Comparison of ENCODE assay signal across 15 cellular contexts in genomic region chr13:110643768-110644421, GRCh38. TPM values are rescaled to one million over a fixed set of nuclear protein-coding genes. Genes with fewer than 3 reads are reported as not detected.
DNase-seq lines count a peak whose midpoint lies in the region; ATAC-seq and TF ChIP-seq lines count a peak whose summit lies in the region.
"Had no signal": no experiment of that assay in that cellular context is flagged by ENCODE, and none has a peak within 500 bp of the region (broad histone marks: within the 10 kb centered on the region; RNA-seq: fewer than 3 reads in every experiment).

No MANE protein-coding gene starts in this region.

- no peak overlapping the region for H2BK15ac ChIP-seq in IMR-90 (ENCODE audit: low read depth, low read length)

- H4K20me1 ChIP-seq in IMR-90 (ENCODE audit: insufficient read depth, low read length) = peaks cover 22% of the 10 kb centered on the region

- H3K4me1 ChIP-seq in IMR-90 (ENCODE audit: control insufficient read depth, insufficient read depth, low read length) = peaks cover 8% of the 10 kb centered on the region; the same call in 1 of the 2 replicates
- H3K4me1 ChIP-seq in left lung = peaks cover 7 to 13% of the 10 kb centered on the region in 2 donors
- peaks cover 0 to 47% (median 18%) of the 10 kb centered on the region in 6 donors for H3K4me1 ChIP-seq in spleen

- no peak overlapping the region for H3K23ac ChIP-seq in IMR-90 (ENCODE audit: low read depth, low read length)

- H3K4ac ChIP-seq in IMR-90 (ENCODE audit: low read depth, low read length) = no peak overlapping the region

- no peak overlapping the region for H4K91ac ChIP-seq in IMR-90 (ENCODE audit: insufficient read depth, low read depth, low read length)

- H2BK20ac ChIP-seq in IMR-90 (ENCODE audit: low read depth, low read length) = no peak overlapping the region

- dilution Hi-C loops in IMR-90 (cut with HindIII; ENCODE audit: low sequenced_read_pairs, unreplicated experiment) = no loop called here

- no peak overlapping the region for H3K9ac ChIP-seq in IMR-90 (ENCODE audit: low read depth, low read length)

- no peak overlapping the region for H2AFZ ChIP-seq in IMR-90 (replicated peaks; ENCODE audit: low read length, poor library complexity)

- TF ChIP-seq POLR2A in IMR-90 (IDR thresholded peaks at IDR 0.05; ENCODE audit: low read depth, low read length) (no peak), spleen (IDR thresholded peaks at IDR 0.05) (no peak)

- no peak overlapping the region for H3K4me2 ChIP-seq in IMR-90 (ENCODE audit: low read depth, low read length)

- H3K36me3 ChIP-seq in IMR-90 (ENCODE audit: control insufficient read depth, insufficient read depth, low read length) = peaks cover 54% of the 10 kb centered on the region
- H3K36me3 ChIP-seq in left lung = peaks cover 0 to 93% of the 10 kb centered on the region in 2 donors
- peaks cover 6 to 98% (median 66%) of the 10 kb centered on the region in 6 donors for H3K36me3 ChIP-seq in spleen

- H3K9me3 ChIP-seq in IMR-90 (ENCODE audit: control insufficient read depth, insufficient read depth, low read length) (no peaks in the 10 kb centered on the region), left lung (no peaks in the 10 kb centered on the region), spleen (no peaks in the 10 kb centered on the region)
- H3K9me3 ChIP-seq: SJSA1 had no signal

- H2AK5ac ChIP-seq in IMR-90 (ENCODE audit: low read depth, low read length) = no peak overlapping the region

- no peak overlapping the region for H3K56ac ChIP-seq in IMR-90 (ENCODE audit: extremely low read depth, insufficient read depth, low read length)

- ATAC-seq in IMR-90 (ENCODE audit: low read depth) = no peak
- peak; percentile 53 for ATAC-seq in left lung
- ATAC-seq in HG02870 (IDR thresholded peaks at IDR 0.05; ENCODE audit: unreplicated experiment) = no peak

- H4K5ac ChIP-seq in IMR-90 (ENCODE audit: low read depth, low read length) = no peak overlapping the region

- H2BK120ac ChIP-seq in IMR-90 (ENCODE audit: low read depth, low read length) = no peak overlapping the region

- no TSS peak for BruUV-seq in IMR-90 (replicated peaks; lab: Mats Ljungman, UMichigan)

- no peak overlapping the region for H3K18ac ChIP-seq in IMR-90 (ENCODE audit: low read depth, low read length)

- no peak for TF ChIP-seq CTCF in IMR-90 (conservative IDR thresholded peaks at IDR 0.05; ENCODE audit: low read depth, low read length)
- TF ChIP-seq CTCF in VCaP (conservative IDR thresholded peaks at IDR 0.05) = no peak
- TF ChIP-seq CTCF in left lung (IDR thresholded peaks at IDR 0.05) = no peak
- TF ChIP-seq CTCF in spleen (IDR thresholded peaks at IDR 0.05 in 8 of 11, conservative IDR thresholded peaks at IDR 0.05 in 3 of 11) = no peak

- H2BK5ac ChIP-seq in IMR-90 (ENCODE audit: low read depth, low read length, poor library complexity, severe bottlenecking) = no peak overlapping the region

- in situ Hi-C loops in IMR-90 (cut with MboI; ENCODE audit: low sequenced_read_pairs) = no loop called here

- POLR2A ChIA-PET in IMR-90 (lab: Charles Lee; ENCODE audit: unreplicated experiment) = no interaction called here

- H3K27me3 ChIP-seq in IMR-90 (ENCODE audit: control insufficient read depth, insufficient read depth, low read length) = no peaks in the 10 kb centered on the region
- no peaks in the 10 kb centered on the region for H3K27me3 ChIP-seq in left lung
- H3K27me3 ChIP-seq in spleen (replicated peaks in 1 of 7) = no peaks in the 10 kb centered on the region
- H3K27me3 ChIP-seq: SJSA1 had no signal

- H3K79me1 ChIP-seq in IMR-90 (ENCODE audit: low read depth in 1 of 2, low read length in 2 of 2) = peaks cover 4 to 27% of the 10 kb centered on the region in 2 experiments; a peak in 3 of 4 replicates

- intact Hi-C loops in IMR-90 (cut with micrococcal nuclease) = no loop called here
- intact Hi-C loops in left lung (cut with DNase I) = no loop called here
- intact Hi-C loops in spleen (cut with DNase I; ENCODE audit: low total_unique reads) = no loop called here

- no peak overlapping the region for H3K27ac ChIP-seq in IMR-90 (ENCODE audit: insufficient read depth, low read length)
- peak overlapping the region; percentile 43 for H3K27ac ChIP-seq in VCaP
- no peak overlapping the region for H3K27ac ChIP-seq in left lung
- no peak overlapping the region for H3K27ac ChIP-seq in spleen
- H3K27ac ChIP-seq: SJSA1 had no signal

- peaks cover 7% of the 10 kb centered on the region; the same call in 1 of the 2 replicates for H3K9me1 ChIP-seq in IMR-90 (ENCODE audit: insufficient read depth, low read length)

- H3K14ac ChIP-seq in IMR-90 (replicated peaks; ENCODE audit: low read depth, low read length) = no peak overlapping the region

- H3K4me3 ChIP-seq in IMR-90 (ENCODE audit: insufficient read depth, low read depth, low read length) (no peak overlapping the region), left lung (no peak overlapping the region), spleen (no peak overlapping the region)
- H3K4me3 ChIP-seq: SJSA1 had no signal

- TF ChIP-seq RAD21 in IMR-90 (IDR thresholded peaks at IDR 0.05; ENCODE audit: low read length) = no peak

- 100% methylated on average over 3 of the region's 13 CpGs; no CpG with 5 or more reads in 1 of the 2 experiments for WGBS in IMR-90 (ENCODE audit: extremely low coverage in 2 of 2, insufficient read length in 1 of 2), 2 experiments
- 86 to 91% (median 86%) methylated on average over 13 of the region's 13 CpGs for WGBS in spleen, 5 donors

- CTCF ChIA-PET in IMR-90 (lab: Yijun Ruan, JAX) = interaction anchor here (1.4 to 2.0 kb wide), 2 partner anchors 40 to 175 kb away, joined by 4 to 6 read pairs; no protein-coding TSS in a partner anchor

- no peak overlapping the region for H2AK9ac ChIP-seq in IMR-90 (replicated peaks; ENCODE audit: low read depth, low read length, poor library complexity)

- no peak overlapping the region for H4K8ac ChIP-seq in IMR-90 (ENCODE audit: low read depth in 2 of 2, low read length in 2 of 2)

- DNase-seq in IMR-90 (no peak), left lung (peak in 1 of 2 donors; percentile 52), spleen (peak; percentile 63), occipital lobe (lab: John Stamatoyannopoulos, UW) (no peak), nucleus accumbens (lab: John Stamatoyannopoulos, UW) (no peak)
- DNase-seq: ACHN, Calu3, GOT3, HFFc6, NCI-H1436 treated with DMSO at 0.1 percent for 48 hours, OCI-M1, RPMI8226 had no signal

TF ChIP-seq in IMR-90, 13 proteins besides CTCF, POLR2A, EP300 and RAD21:
- TF ChIP-seq, protein P1, sequence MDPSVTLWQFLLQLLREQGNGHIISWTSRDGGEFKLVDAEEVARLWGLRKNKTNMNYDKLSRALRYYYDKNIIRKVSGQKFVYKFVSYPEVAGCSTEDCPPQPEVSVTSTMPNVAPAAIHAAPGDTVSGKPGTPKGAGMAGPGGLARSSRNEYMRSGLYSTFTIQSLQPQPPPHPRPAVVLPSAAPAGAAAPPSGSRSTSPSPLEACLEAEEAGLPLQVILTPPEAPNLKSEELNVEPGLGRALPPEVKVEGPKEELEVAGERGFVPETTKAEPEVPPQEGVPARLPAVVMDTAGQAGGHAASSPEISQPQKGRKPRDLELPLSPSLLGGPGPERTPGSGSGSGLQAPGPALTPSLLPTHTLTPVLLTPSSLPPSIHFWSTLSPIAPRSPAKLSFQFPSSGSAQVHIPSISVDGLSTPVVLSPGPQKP (IDR thresholded peaks at IDR 0.05; ENCODE audit: borderline replicate concordance, low read depth, low read length) = no peak
- TF ChIP-seq SMC3 (IDR thresholded peaks at IDR 0.05; ENCODE audit: low read depth, low read length) (no peak), CHD1 (IDR thresholded peaks at IDR 0.05; ENCODE audit: low read depth, low read length) (no peak), FOS (IDR thresholded peaks at IDR 0.05; ENCODE audit: low read depth, low read length) (no peak), RCOR1 (IDR thresholded peaks at IDR 0.05; ENCODE audit: insufficient replicate concordance, low read length) (no peak), CEBPB (IDR thresholded peaks at IDR 0.05; ENCODE audit: low read depth, low read length) (peak; percentile 19; the same call in 1 of the 2 replicates), BHLHE40 (IDR thresholded peaks at IDR 0.05; ENCODE audit: low read depth, low read length) (no peak)

RNA-seq across cellular contexts. Expression of gene NAXD, which starts 28.6 kb away (rescaled TPM):
- total RNA-seq in IMR-90 (2012; rRNA removed) (9.4 and 10.2 TPM in 2 replicates), left lung (10 to 100 TPM; 25.3 to 35.5 TPM), spleen (10 to 100 TPM; 27.1 to 35.5 (median 34.0) TPM), occipital lobe (27.5 TPM)
- polyA plus RNA-seq in IMR-90 (2012; rRNA removed) (24.4 and 27.2 TPM in 2 replicates), spleen (10 to 100 TPM; 25.1 to 40.9 (median 35.8) TPM)
- polyA plus RNA-seq in IMR-90 (2012; cell fraction: cytosol; rRNA removed) = 21.3 and 27.8 TPM in 2 replicates
- 90.8 and 120 TPM in 2 replicates for polyA plus RNA-seq in IMR-90 (2012; cell fraction: nucleus; rRNA removed; ENCODE audit: low replicate concordance)
